12 cellular contexts compared by ENCODE assay signal in the genomic region with DNA sequence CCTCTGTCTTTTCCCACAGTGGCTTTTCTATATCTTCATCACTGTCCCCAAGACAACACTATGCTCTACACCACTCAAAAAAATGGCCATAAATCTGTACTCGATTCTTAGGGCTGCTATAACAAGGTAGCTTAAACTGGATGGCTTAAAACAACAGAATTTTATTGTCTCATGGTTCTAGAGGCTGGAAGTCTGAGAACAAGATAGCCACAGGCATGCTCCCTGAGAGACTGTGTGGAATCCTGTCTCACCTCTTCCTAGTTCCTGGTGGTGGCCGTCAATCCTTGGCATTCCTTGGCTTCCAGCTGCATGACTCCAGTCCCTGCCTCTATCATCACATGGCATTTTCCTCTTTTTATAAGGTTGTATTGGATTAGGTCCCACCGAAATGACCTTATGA.
DNase-seq lines count a peak whose midpoint lies in the region; ATAC-seq and TF ChIP-seq lines count a peak whose summit lies in the region.
"Had no signal": no experiment of that assay in that cellular context is flagged by ENCODE, and none has a peak within 500 bp of the region (broad histone marks: within the 10 kb centered on the region; RNA-seq: fewer than 3 reads in every experiment).

No MANE protein-coding gene starts in this region.

- H3K79me2 ChIP-seq in GM23248 (ENCODE audit: insufficient read depth): no peaks in the 10 kb centered on the region

- H3K9me2 ChIP-seq in GM23248 (ENCODE audit: insufficient read depth): no peaks in the 10 kb centered on the region

- intact Hi-C loops in tibial artery (cut with DNase I; ENCODE audit: low total_unique reads): loop anchor here (10.0 kb wide), 1 partner anchor 207 kb away; no protein-coding TSS in a partner anchor

- no peaks in the 10 kb centered on the region for H4K20me1 ChIP-seq in GM23248 (ENCODE audit: insufficient read depth)

- peak; percentile 41 for ATAC-seq in SK-N-SH treated with all-trans-retinoic acid at 6 μM for 48 hours
- ATAC-seq in esophagus mucosa: no peak
- ATAC-seq in GM18858 (IDR thresholded peaks at IDR 0.05; ENCODE audit: unreplicated experiment): no peak
- ATAC-seq in GM21723 (IDR thresholded peaks at IDR 0.05; ENCODE audit: unreplicated experiment): no peak

- H3K9me3 ChIP-seq in GM23248 (ENCODE audit: low read depth) (no peaks in the 10 kb centered on the region), tibial artery (no peaks in the 10 kb centered on the region)

- DNase-seq in A172 (ENCODE audit: low spot score): peak; percentile 93
- DNase-seq in GM23248: peak; percentile 54
- DNase-seq in islet precursor cell: peak; percentile 90
- DNase-seq in tibial artery: no peak
- DNase-seq: activated gamma-delta T cell; NK-92 treated with Interleukin-12 subunit alpha and Interleukin-12 subunit beta, amount 100 ng/mL, for 24 hours; occipital lobe had no signal

- in situ Hi-C loops in GM23248 (cut with MboI): loop anchor here (10.0 kb wide), 1 partner anchor 207 kb away; no protein-coding TSS in a partner anchor

- H3K4me1 ChIP-seq in GM23248 (ENCODE audit: insufficient read depth) (peaks cover 44% of the 10 kb centered on the region), tibial artery (peaks cover 0 to 61% (median 21%) of the 10 kb centered on the region in 4 donors)

- H3K4me3 ChIP-seq in GM23248 (no peak overlapping the region), tibial artery (no peak overlapping the region)
- H3K4me3 ChIP-seq: SK-N-MC had no signal

- H3K27ac ChIP-seq in GM23248 (peak overlapping the region; percentile 36; the same call in 1 of the 2 replicates), tibial artery (peak overlapping the region in 1 of 2 donors; percentile 44)
- H3K27ac ChIP-seq: SK-N-MC had no signal

- WGBS in GM23248 (ENCODE audit: low coverage in 1 of 2, low lambda C conversion rate in 2 of 2, missing lambda C conversion rate in 2 of 2), 2 experiments: 54 to 55% methylated on average over 3 of the region's 3 CpGs

- peaks cover under 1% of the 10 kb centered on the region; the same call in 1 of the 2 replicates for H3F3A ChIP-seq in GM23248 (ENCODE audit: insufficient read depth)

- H3K27me3 ChIP-seq in GM23248 (replicated peaks; ENCODE audit: insufficient read depth) (no peaks in the 10 kb centered on the region), tibial artery (no peaks in the 10 kb centered on the region)

- TF ChIP-seq CTCF in tibial artery (IDR thresholded peaks at IDR 0.05): no peak

- peak overlapping the region; percentile 11; the same call in 1 of the 2 replicates for H2AFZ ChIP-seq in GM23248

- no peak overlapping the region for H3K9ac ChIP-seq in GM23248

- no peak overlapping the region for H3K4me2 ChIP-seq in GM23248 (ENCODE audit: unreplicated experiment)

- no peaks in the 10 kb centered on the region for H3K36me3 ChIP-seq in GM23248 (ENCODE audit: low read depth)
- H3K36me3 ChIP-seq in tibial artery: no peaks in the 10 kb centered on the region

TF ChIP-seq in SK-N-SH treated with all-trans-retinoic acid at 6 μM for 48 hours, 23 proteins besides CTCF, POLR2A, EP300 and RAD21:
- TF ChIP-seq, protein P1, sequence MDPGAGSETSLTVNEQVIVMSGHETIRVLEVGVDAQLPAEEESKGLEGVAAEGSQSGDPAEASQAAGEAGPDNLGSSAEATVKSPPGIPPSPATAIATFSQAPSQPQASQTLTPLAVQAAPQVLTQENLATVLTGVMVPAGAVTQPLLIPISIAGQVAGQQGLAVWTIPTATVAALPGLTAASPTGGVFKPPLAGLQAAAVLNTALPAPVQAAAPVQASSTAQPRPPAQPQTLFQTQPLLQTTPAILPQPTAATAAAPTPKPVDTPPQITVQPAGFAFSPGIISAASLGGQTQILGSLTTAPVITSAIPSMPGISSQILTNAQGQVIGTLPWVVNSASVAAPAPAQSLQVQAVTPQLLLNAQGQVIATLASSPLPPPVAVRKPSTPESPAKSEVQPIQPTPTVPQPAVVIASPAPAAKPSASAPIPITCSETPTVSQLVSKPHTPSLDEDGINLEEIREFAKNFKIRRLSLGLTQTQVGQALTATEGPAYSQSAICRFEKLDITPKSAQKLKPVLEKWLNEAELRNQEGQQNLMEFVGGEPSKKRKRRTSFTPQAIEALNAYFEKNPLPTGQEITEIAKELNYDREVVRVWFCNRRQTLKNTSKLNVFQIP (CRISPR knock-in tag; IDR thresholded peaks at IDR 0.05; ENCODE audit: borderline replicate concordance, low read depth): no peak
- TF ChIP-seq SNAI2 (CRISPR knock-in tag; IDR thresholded peaks at IDR 0.05) (no peak), ZNF70 (CRISPR knock-in tag; IDR thresholded peaks at IDR 0.05) (no peak), ZNF565 (CRISPR knock-in tag; conservative IDR thresholded peaks at IDR 0.05; ENCODE audit: low read depth) (no peak), RARB (CRISPR knock-in tag; IDR thresholded peaks at IDR 0.05) (no peak), PPARA (CRISPR knock-in tag; IDR thresholded peaks at IDR 0.05; ENCODE audit: borderline replicate concordance) (no peak), BACH2 (CRISPR knock-in tag; IDR thresholded peaks at IDR 0.05; ENCODE audit: borderline replicate concordance) (no peak), ISL1 (CRISPR knock-in tag; IDR thresholded peaks at IDR 0.05) (no peak), TOX (CRISPR knock-in tag; IDR thresholded peaks at IDR 0.05; ENCODE audit: borderline replicate concordance) (no peak), ZC3H10 (CRISPR knock-in tag; IDR thresholded peaks at IDR 0.05) (no peak), OSR1 (CRISPR knock-in tag; IDR thresholded peaks at IDR 0.05) (no peak)
- TF ChIP-seq, protein P2, sequence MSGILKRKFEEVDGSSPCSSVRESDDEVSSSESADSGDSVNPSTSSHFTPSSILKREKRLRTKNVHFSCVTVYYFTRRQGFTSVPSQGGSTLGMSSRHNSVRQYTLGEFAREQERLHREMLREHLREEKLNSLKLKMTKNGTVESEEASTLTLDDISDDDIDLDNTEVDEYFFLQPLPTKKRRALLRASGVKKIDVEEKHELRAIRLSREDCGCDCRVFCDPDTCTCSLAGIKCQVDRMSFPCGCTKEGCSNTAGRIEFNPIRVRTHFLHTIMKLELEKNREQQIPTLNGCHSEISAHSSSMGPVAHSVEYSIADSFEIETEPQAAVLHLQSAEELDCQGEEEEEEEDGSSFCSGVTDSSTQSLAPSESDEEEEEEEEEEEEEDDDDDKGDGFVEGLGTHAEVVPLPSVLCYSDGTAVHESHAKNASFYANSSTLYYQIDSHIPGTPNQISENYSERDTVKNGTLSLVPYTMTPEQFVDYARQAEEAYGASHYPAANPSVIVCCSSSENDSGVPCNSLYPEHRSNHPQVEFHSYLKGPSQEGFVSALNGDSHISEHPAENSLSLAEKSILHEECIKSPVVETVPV (CRISPR knock-in tag; IDR thresholded peaks at IDR 0.05): no peak
- TF ChIP-seq, protein P3, sequence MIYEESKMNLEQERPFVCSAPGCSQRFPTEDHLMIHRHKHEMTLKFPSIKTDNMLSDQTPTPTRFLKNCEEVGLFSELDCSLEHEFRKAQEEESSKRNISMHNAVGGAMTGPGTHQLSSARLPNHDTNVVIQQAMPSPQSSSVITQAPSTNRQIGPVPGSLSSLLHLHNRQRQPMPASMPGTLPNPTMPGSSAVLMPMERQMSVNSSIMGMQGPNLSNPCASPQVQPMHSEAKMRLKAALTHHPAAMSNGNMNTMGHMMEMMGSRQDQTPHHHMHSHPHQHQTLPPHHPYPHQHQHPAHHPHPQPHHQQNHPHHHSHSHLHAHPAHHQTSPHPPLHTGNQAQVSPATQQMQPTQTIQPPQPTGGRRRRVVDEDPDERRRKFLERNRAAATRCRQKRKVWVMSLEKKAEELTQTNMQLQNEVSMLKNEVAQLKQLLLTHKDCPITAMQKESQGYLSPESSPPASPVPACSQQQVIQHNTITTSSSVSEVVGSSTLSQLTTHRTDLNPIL (CRISPR knock-in tag; IDR thresholded peaks at IDR 0.05; ENCODE audit: low read depth): no peak

Comparison
In these comparisons a context has a peak if more than half of its experiments do, and no peak if none do; other contexts are left out.
1. DNase-seq: peak in A172 (single experiment), GM23248 (single experiment) and islet precursor cell (single experiment); none in tibial artery (0 of 2).